8 cellular contexts compared by ENCODE assay signal in the genomic region with DNA sequence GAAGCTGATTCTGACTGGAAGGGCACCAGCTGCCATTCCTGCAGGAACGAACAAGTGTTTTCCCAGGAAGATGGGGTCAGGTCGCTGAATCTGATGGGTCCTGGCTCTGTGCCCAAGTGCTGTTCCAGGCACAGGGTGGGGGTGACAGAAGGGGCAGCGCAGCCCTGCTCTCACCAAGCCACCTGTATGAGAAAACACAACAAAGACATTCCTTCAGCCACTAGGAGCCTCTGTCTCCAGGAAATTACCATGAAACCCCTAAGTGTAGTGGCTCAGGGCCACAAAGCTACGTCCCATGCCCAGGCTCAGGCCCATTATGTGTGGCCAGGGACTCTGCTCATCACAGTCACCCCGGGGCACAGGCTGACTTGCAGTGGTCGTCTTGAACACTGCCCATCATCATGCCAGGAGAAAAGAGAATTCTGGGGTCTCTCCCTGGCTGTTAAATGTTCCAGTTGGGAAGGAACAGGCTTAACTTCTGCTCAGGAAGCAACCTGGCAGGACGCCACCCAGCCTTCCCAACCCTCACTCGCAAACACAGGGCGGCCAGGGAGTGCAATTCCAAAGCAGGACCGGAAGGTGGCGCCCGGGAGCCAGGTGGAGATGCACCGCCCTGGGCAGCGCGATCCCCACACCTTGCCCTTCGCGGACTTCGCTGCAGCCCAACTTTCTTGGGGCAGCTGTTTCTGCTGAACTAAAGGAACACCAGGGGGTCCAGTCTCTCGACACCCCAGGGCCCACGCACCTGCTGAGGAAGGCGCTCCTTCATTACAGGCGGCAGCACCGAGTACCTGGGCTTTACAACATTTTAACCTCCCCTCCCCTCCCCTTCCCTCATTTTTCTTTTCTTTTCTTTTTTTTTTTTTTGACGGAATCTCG. TPM values are rescaled to one million over a fixed set of nuclear protein-coding genes. Genes with fewer than 3 reads are reported as not detected.
DNase-seq lines count a peak whose midpoint lies in the region; ATAC-seq, FAIRE-seq and TF ChIP-seq lines count a peak whose summit lies in the region.

No MANE protein-coding gene starts in this region.

- CTCF ChIA-PET in naive thymus-derived CD4-positive, alpha-beta T cell (lab: Charles Lee) = interaction anchor here (1.0 kb wide), 1 partner anchor 13 kb away, joined by 3 read pairs; no protein-coding TSS in a partner anchor

- peaks cover 3% of the 10 kb centered on the region for H3K4me1 ChIP-seq in OCI-LY1 (ENCODE audit: insufficient read depth, low read length, severe bottlenecking)
- H3K4me1 ChIP-seq in esophagus squamous epithelium = peaks cover 0 to 19% (median 12%) of the 10 kb centered on the region in 3 donors
- H3K4me1 ChIP-seq in naive thymus-derived CD4-positive, alpha-beta T cell (ENCODE audit: control insufficient read depth in 2 of 2, insufficient read depth in 2 of 2, low read length in 2 of 2) = peaks cover 0 to 7% of the 10 kb centered on the region in 2 donors

- TF ChIP-seq POLR2A in esophagus squamous epithelium (IDR thresholded peaks at IDR 0.05) = no peak

- H2AFZ ChIP-seq in OCI-LY1 (ENCODE audit: low read length) = no peak overlapping the region

- H3K4me3 Mint-ChIP-seq in naive thymus-derived CD4-positive, alpha-beta T cell = peak overlapping the region in 7 of 10 donors; percentile 13 to 62 (median 52)

- peak; percentile 92 for FAIRE-seq in HTR-8/SVneo (lab: Jason Lieb, UNC)

- peaks cover 0 to 30% (median 0%) of the 10 kb centered on the region in 7 donors for H3K4me1 Mint-ChIP-seq in naive thymus-derived CD4-positive, alpha-beta T cell

- H3K9me3 ChIP-seq in OCI-LY1 (ENCODE audit: low read length) (no peaks in the 10 kb centered on the region), esophagus squamous epithelium (no peaks in the 10 kb centered on the region)
- H3K9me3 ChIP-seq in naive thymus-derived CD4-positive, alpha-beta T cell (ENCODE audit: control insufficient read depth in 2 of 3, low read length in 3 of 3) = no peaks in the 10 kb centered on the region

- DNase-seq in AG08395 (ENCODE audit: low spot score) (peak; percentile 89), HTR-8/SVneo (ENCODE audit: insufficient read length, low spot score) (peak; percentile 90), activated T-cell treated with anti-CD3 and anti-CD28 coated beads for 4 hours (peak; percentile 66), esophagus squamous epithelium (lab: John Stamatoyannopoulos, UW) (peak; percentile 10)
- DNase-seq in naive thymus-derived CD4-positive, alpha-beta T cell = peak; percentile 43 to 86 (median 71)
- peak; percentile 47 for DNase-seq in stimulated activated CD8-positive, alpha-beta memory T cell treated with anti-CD3 and anti-CD28 coated beads, Interleukin-7, amount 100 ng/mL, for 24 hours (ENCODE audit: low read depth)

- intact Hi-C loops in esophagus squamous epithelium (cut with DNase I) = no loop called here
- intact Hi-C loops in naive thymus-derived CD4-positive, alpha-beta T cell (cut with micrococcal nuclease) = loop anchor here (1.0 to 2.0 kb wide), 3 partner anchors 28 to 135 kb away; no protein-coding TSS in a partner anchor

- H3K4me3 ChIP-seq in OCI-LY1 (ENCODE audit: low read depth, low read length, poor library complexity, severe bottlenecking) (no peak overlapping the region), esophagus squamous epithelium (peak overlapping the region in 1 of 4 donors; percentile 42)
- H3K4me3 ChIP-seq in naive thymus-derived CD4-positive, alpha-beta T cell (ENCODE audit: low read length) = no peak overlapping the region

- H3K27ac ChIP-seq in OCI-LY1 (ENCODE audit: low read depth, low read length, poor library complexity, severe bottlenecking) (no peak overlapping the region), esophagus squamous epithelium (peak overlapping the region in 3 of 4 donors; percentile 8 to 62 (median 48))
- no peak overlapping the region for H3K27ac ChIP-seq in naive thymus-derived CD4-positive, alpha-beta T cell (ENCODE audit: low read depth, low read length)

- peaks cover 0 to 7% (median 3%) of the 10 kb centered on the region in 5 donors for H3K27me3 Mint-ChIP-seq in naive thymus-derived CD4-positive, alpha-beta T cell

- TF ChIP-seq CTCF in OCI-LY1 (IDR thresholded peaks at IDR 0.05; ENCODE audit: low read length) = peak; percentile 95
- TF ChIP-seq CTCF in esophagus squamous epithelium (IDR thresholded peaks at IDR 0.05) = peak; percentile 84 to 98 (median 94)

- H3K79me2 ChIP-seq in OCI-LY1 (ENCODE audit: insufficient read depth, low read length) = no peaks in the 10 kb centered on the region

- WGBS in esophagus squamous epithelium, 2 donors = 11 to 15% methylated on average over 9 to 18 of the region's 25 CpGs

- H3K36me3 ChIP-seq in OCI-LY1 (ENCODE audit: insufficient read depth, low read length) (no peaks in the 10 kb centered on the region), esophagus squamous epithelium (no peaks in the 10 kb centered on the region)
- H3K36me3 ChIP-seq in naive thymus-derived CD4-positive, alpha-beta T cell (ENCODE audit: control insufficient read depth in 2 of 3, insufficient read depth in 3 of 3, low read length in 3 of 3) = no peaks in the 10 kb centered on the region

- POLR2A ChIA-PET in naive thymus-derived CD4-positive, alpha-beta T cell (lab: Charles Lee) = no interaction called here

- peak; percentile 68 for ATAC-seq in GM18909 (IDR thresholded peaks at IDR 0.05; ENCODE audit: poor library complexity, unreplicated experiment)
- peak; percentile 97 for ATAC-seq in naive thymus-derived CD4-positive, alpha-beta T cell

- no peak overlapping the region for H3K9ac ChIP-seq in OCI-LY1 (ENCODE audit: low read length)

- no peaks in the 10 kb centered on the region for H3K27me3 ChIP-seq in OCI-LY1 (ENCODE audit: insufficient read depth, low read length)
- H3K27me3 ChIP-seq in esophagus squamous epithelium = peaks cover 0 to 4% (median 0%) of the 10 kb centered on the region in 4 donors
- no peaks in the 10 kb centered on the region for H3K27me3 ChIP-seq in naive thymus-derived CD4-positive, alpha-beta T cell (ENCODE audit: control insufficient read depth in 2 of 2, insufficient read depth in 2 of 2, low read length in 2 of 2)

- H4K20me1 ChIP-seq in OCI-LY1 (ENCODE audit: insufficient read depth, low read length) = no peaks in the 10 kb centered on the region

- H3K4me2 ChIP-seq in OCI-LY1 (ENCODE audit: low read length) = peak overlapping the region; percentile 34; the same call in 1 of the 2 replicates

- peaks cover 0 to 6% (median 0%) of the 10 kb centered on the region in 5 donors for H3K36me3 Mint-ChIP-seq in naive thymus-derived CD4-positive, alpha-beta T cell

- no peaks in the 10 kb centered on the region for H3K9me2 ChIP-seq in OCI-LY1 (ENCODE audit: low read depth, low read length)

- H3K27ac Mint-ChIP-seq in naive thymus-derived CD4-positive, alpha-beta T cell = peak overlapping the region in 1 of 9 donors; percentile 57

- no peaks in the 10 kb centered on the region for H3F3A ChIP-seq in OCI-LY1 (ENCODE audit: insufficient read depth, low read length)

- H3K9me3 Mint-ChIP-seq in naive thymus-derived CD4-positive, alpha-beta T cell = peaks cover 0 to 2% (median 0%) of the 10 kb centered on the region in 11 donors

RNA-seq across cellular contexts. Expression of gene SFTPB, which starts 11.0 kb away (rescaled TPM):
- total RNA-seq in esophagus squamous epithelium = not detected
- total RNA-seq in naive thymus-derived CD4-positive, alpha-beta T cell = not detected
- not detected for polyA plus RNA-seq in naive thymus-derived CD4-positive, alpha-beta T cell

RNA-seq across cellular contexts. Expression of gene GNLY, which starts 15.1 kb away (rescaled TPM):
- total RNA-seq in esophagus squamous epithelium = 1 to 10 TPM in 3 of 4 donors, under 1 TPM in 1; 0.76 to 6.1 (median 2.1) TPM
- 100 to 1,000 TPM in 2 of 5 experiments, 10 to 100 TPM in 1, 1 to 10 TPM in 2; 5.9 to 780 (median 84.7) TPM for total RNA-seq in naive thymus-derived CD4-positive, alpha-beta T cell
- polyA plus RNA-seq in naive thymus-derived CD4-positive, alpha-beta T cell = 10 to 100 TPM; 11.1 to 13.5 TPM

Comparison
In these comparisons a context has a peak if more than half of its experiments do, and no peak if none do; other contexts are left out.
1. DNase-seq: peak in every context shown above with its lines; median percentile 90 in HTR-8/SVneo; 89 in AG08395; 71 in naive thymus-derived CD4-positive, alpha-beta T cell; 66 in activated T-cell treated with anti-CD3 and anti-CD28 coated beads for 4 hours; 47 in stimulated activated CD8-positive, alpha-beta memory T cell treated with anti-CD3 and anti-CD28 coated beads, Interleukin-7, amount 100 ng/mL, for 24 hours; 10 in esophagus squamous epithelium.
2. H3K27ac ChIP-seq: peak in esophagus squamous epithelium (3 of 4); none in OCI-LY1 (single experiment) and naive thymus-derived CD4-positive, alpha-beta T cell (single experiment).